Comparison of ENCODE assay signal across 8 cellular contexts in the genomic region with DNA sequence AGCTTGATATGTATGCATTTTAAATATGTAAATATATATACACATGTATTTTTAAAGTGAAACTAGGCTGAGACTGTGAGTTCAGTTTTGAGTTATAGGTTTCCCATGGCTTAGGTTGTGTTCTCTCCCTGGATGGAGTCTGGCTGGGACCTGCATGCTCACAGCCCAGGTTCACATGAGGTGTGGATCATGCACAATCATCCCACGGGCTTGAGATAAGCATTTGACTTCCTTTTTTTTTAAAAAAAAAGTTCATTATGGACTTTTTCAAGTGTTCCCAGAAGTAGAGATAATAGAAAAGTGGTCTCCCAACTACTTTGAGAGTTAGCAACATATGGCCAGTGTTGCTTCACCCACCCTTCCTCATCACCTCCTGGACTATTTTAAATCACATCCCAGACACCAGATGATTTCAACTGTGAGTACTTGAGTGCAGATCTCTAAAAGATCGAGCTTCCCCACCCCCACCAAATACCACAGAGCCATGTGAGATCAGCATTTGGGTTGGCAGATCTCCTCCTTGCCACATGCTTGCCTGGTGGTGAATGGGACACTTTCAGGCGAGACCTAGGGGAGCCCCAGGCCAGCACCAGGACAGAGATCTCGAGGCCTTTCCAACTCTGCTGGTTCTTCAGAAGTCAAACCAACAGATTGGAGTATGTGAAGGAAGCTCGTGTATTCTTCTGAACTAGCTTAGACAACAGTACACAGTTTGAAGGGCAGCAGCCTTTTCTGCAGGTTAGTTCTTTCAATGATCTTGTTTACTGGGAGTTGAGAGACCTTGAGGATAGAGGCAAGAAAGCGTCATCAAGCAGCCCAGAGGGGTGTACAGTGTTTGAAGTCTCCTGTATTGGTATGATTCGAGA. TPM values are rescaled to one million over a fixed set of nuclear protein-coding genes. Genes with fewer than 3 reads are reported as not detected.
DNase-seq lines count a peak whose midpoint lies in the region; ATAC-seq and TF ChIP-seq lines count a peak whose summit lies in the region.

No MANE protein-coding gene starts in this region.

- DNase-seq in epithelial cell of prostate (ENCODE audit: low read depth, low spot score), result no peak
- DNase-seq in gastrocnemius medialis, result peak in 1 of 2 donors; percentile 27
- DNase-seq in NCI-H1092 treated with DMSO at 0.1 percent for 48 hours (lab: John Stamatoyannopoulos, UW), result no peak
- DNase-seq in NCI-H187 treated with DMSO at 0.1 percent for 48 hours (lab: John Stamatoyannopoulos, UW), result no peak
- DNase-seq in testis, result no peak

- no peak for TF ChIP-seq POLR2A in gastrocnemius medialis (IDR thresholded peaks at IDR 0.05)
- TF ChIP-seq POLR2A in testis (IDR thresholded peaks at IDR 0.05), result no peak

- H3K4me3 ChIP-seq in HEK293 (ENCODE audit: low read depth, low read length) (no peak overlapping the region), gastrocnemius medialis (no peak overlapping the region), testis (no peak overlapping the region)

- peaks cover 9 to 41% of the 10 kb centered on the region in 2 experiments; a peak in 2 of 3 replicates for H3K36me3 ChIP-seq in HEK293 (ENCODE audit: control insufficient read depth in 2 of 2, insufficient read depth in 1 of 2, low read length in 2 of 2)
- H3K36me3 ChIP-seq in gastrocnemius medialis, result peaks cover 0 to 17% of the 10 kb centered on the region in 2 donors
- no peaks in the 10 kb centered on the region for H3K36me3 ChIP-seq in testis (ENCODE audit: low read depth, missing control alignments)

- WGBS in testis, 2 donors, result 48 to 58% methylated on average over 7 of the region's 7 CpGs

- H3K27me3 ChIP-seq in gastrocnemius medialis (no peaks in the 10 kb centered on the region), testis (no peaks in the 10 kb centered on the region)

- no peak for TF ChIP-seq CTCF in HEK293 (tag by site-specific recombination; IDR thresholded peaks at IDR 0.05)
- TF ChIP-seq CTCF in gastrocnemius medialis (IDR thresholded peaks at IDR 0.05 in 4 of 5, conservative IDR thresholded peaks at IDR 0.05 in 1 of 5), result no peak
- no peak for TF ChIP-seq CTCF in testis (IDR thresholded peaks at IDR 0.05)

- H3K9me3 ChIP-seq in HEK293 (ENCODE audit: control insufficient read depth, insufficient read depth, low read depth, low read length), result no peaks in the 10 kb centered on the region
- H3K9me3 ChIP-seq in gastrocnemius medialis, result no peaks in the 10 kb centered on the region
- no peaks in the 10 kb centered on the region for H3K9me3 ChIP-seq in testis

- intact Hi-C loops in gastrocnemius medialis (cut with DNase I; ENCODE audit: low total_unique reads), result no loop called here
- intact Hi-C loops in testis (cut with DNase I; ENCODE audit: low total_unique reads), result no loop called here

- CTCF ChIA-PET in HEK293 (lab: Yijun Ruan, JAX), result interaction anchor here (0.6 to 1.3 kb wide), 5 partner anchors 10 to 40 kb away, joined by 4 to 6 read pairs (median 4); no protein-coding TSS in a partner anchor

- in situ Hi-C loops in gastrocnemius medialis (cut with MboI; ENCODE audit: low sequenced_read_pairs in 4 of 4), result no loop called here

- H3K27ac ChIP-seq in HEK293 (ENCODE audit: extremely low read depth, low read depth, low read length) (no peak overlapping the region), epithelial cell of prostate (peak overlapping the region; percentile 98), gastrocnemius medialis (peak overlapping the region; percentile 26 to 60 (median 44)), testis (no peak overlapping the region)

- POLR2A ChIA-PET in HEK293 (lab: Yijun Ruan, JAX), result interaction anchor here (0.7 to 5.6 kb wide), 3 partner anchors 8 to 15 kb away, joined by 3 to 35 read pairs (median 4); a partner anchor contains a TSS

- ATAC-seq in SK-N-SH treated with all-trans-retinoic acid at 6 μM for 48 hours, result peak; percentile 31
- ATAC-seq in gastrocnemius medialis, result peak; percentile 61 to 68
- ATAC-seq in HG03469 (IDR thresholded peaks at IDR 0.05; ENCODE audit: unreplicated experiment), result no peak

- peaks cover 6% of the 10 kb centered on the region; the same call in 1 of the 2 replicates for H3K4me1 ChIP-seq in HEK293 (ENCODE audit: control insufficient read depth, insufficient read depth, low read length)
- H3K4me1 ChIP-seq in gastrocnemius medialis, result peaks cover 14 to 17% of the 10 kb centered on the region in 2 donors
- peaks cover 19% of the 10 kb centered on the region for H3K4me1 ChIP-seq in testis

TF ChIP-seq in HEK293, 187 proteins besides CTCF, POLR2A, EP300 and RAD21:
- TF ChIP-seq ZNF433 (tag by site-specific recombination; IDR thresholded peaks at IDR 0.05; ENCODE audit: low read depth) (no peak), ZBTB17 (tag by site-specific recombination; IDR thresholded peaks at IDR 0.05) (peak; percentile 61), ZNF555 (tag by site-specific recombination; conservative IDR thresholded peaks at IDR 0.05) (no peak)
- TF ChIP-seq, protein P1, sequence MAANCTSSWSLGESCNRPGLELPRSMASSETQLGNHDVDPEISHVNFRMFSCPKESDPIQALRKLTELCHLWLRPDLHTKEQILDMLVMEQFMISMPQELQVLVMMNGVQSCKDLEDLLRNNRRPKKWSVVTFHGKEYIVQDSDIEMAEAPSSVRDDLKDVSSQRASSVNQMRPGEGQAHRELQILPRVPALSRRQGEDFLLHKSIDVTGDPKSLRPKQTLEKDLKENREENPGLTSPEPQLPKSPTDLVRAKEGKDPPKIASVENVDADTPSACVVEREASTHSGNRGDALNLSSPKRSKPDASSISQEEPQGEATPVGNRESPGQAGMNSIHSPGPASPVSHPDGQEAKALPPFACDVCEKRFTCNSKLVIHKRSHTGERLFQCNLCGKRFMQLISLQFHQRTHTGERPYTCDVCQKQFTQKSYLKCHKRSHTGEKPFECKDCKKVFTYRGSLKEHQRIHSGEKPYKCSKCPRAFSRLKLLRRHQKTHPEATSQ (tag by site-specific recombination; IDR thresholded peaks at IDR 0.05), result no peak
- TF ChIP-seq, protein P2, sequence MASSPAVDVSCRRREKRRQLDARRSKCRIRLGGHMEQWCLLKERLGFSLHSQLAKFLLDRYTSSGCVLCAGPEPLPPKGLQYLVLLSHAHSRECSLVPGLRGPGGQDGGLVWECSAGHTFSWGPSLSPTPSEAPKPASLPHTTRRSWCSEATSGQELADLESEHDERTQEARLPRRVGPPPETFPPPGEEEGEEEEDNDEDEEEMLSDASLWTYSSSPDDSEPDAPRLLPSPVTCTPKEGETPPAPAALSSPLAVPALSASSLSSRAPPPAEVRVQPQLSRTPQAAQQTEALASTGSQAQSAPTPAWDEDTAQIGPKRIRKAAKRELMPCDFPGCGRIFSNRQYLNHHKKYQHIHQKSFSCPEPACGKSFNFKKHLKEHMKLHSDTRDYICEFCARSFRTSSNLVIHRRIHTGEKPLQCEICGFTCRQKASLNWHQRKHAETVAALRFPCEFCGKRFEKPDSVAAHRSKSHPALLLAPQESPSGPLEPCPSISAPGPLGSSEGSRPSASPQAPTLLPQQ (tag by site-specific recombination; IDR thresholded peaks at IDR 0.05), result 0 out of 2 replicates have a peak, but pooled peaks have one; percentile 18

TF ChIP-seq in SK-N-SH treated with all-trans-retinoic acid at 6 μM for 48 hours, 23 proteins besides CTCF, POLR2A, EP300 and RAD21 (continues in another document):
- no peak for TF ChIP-seq ISL1 (CRISPR knock-in tag; IDR thresholded peaks at IDR 0.05)
- TF ChIP-seq, protein P3, sequence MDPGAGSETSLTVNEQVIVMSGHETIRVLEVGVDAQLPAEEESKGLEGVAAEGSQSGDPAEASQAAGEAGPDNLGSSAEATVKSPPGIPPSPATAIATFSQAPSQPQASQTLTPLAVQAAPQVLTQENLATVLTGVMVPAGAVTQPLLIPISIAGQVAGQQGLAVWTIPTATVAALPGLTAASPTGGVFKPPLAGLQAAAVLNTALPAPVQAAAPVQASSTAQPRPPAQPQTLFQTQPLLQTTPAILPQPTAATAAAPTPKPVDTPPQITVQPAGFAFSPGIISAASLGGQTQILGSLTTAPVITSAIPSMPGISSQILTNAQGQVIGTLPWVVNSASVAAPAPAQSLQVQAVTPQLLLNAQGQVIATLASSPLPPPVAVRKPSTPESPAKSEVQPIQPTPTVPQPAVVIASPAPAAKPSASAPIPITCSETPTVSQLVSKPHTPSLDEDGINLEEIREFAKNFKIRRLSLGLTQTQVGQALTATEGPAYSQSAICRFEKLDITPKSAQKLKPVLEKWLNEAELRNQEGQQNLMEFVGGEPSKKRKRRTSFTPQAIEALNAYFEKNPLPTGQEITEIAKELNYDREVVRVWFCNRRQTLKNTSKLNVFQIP (CRISPR knock-in tag; IDR thresholded peaks at IDR 0.05; ENCODE audit: borderline replicate concordance, low read depth), result no peak
- TF ChIP-seq OSR1 (CRISPR knock-in tag; IDR thresholded peaks at IDR 0.05), result no peak
- no peak for TF ChIP-seq GLIS3 (CRISPR knock-in tag; IDR thresholded peaks at IDR 0.05)
- TF ChIP-seq ZFP3 (CRISPR knock-in tag; IDR thresholded peaks at IDR 0.05), result no peak
- TF ChIP-seq ESRRG (CRISPR knock-in tag; IDR thresholded peaks at IDR 0.05), result no peak
- TF ChIP-seq ZNF8 (CRISPR knock-in tag; IDR thresholded peaks at IDR 0.05), result no peak
- TF ChIP-seq, protein P4, sequence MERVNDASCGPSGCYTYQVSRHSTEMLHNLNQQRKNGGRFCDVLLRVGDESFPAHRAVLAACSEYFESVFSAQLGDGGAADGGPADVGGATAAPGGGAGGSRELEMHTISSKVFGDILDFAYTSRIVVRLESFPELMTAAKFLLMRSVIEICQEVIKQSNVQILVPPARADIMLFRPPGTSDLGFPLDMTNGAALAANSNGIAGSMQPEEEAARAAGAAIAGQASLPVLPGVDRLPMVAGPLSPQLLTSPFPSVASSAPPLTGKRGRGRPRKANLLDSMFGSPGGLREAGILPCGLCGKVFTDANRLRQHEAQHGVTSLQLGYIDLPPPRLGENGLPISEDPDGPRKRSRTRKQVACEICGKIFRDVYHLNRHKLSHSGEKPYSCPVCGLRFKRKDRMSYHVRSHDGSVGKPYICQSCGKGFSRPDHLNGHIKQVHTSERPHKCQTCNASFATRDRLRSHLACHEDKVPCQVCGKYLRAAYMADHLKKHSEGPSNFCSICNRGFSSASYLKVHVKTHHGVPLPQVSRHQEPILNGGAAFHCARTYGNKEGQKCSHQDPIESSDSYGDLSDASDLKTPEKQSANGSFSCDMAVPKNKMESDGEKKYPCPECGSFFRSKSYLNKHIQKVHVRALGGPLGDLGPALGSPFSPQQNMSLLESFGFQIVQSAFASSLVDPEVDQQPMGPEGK (CRISPR knock-in tag; IDR thresholded peaks at IDR 0.05; ENCODE audit: borderline replicate concordance), result no peak
- no peak for TF ChIP-seq ZNF70 (CRISPR knock-in tag; IDR thresholded peaks at IDR 0.05)
- no peak for TF ChIP-seq TCF4 (CRISPR knock-in tag; IDR thresholded peaks at IDR 0.05; ENCODE audit: borderline replicate concordance)
- TF ChIP-seq ZC3H10 (CRISPR knock-in tag; IDR thresholded peaks at IDR 0.05), result no peak
- no peak for TF ChIP-seq ARNTL (CRISPR knock-in tag; IDR thresholded peaks at IDR 0.05; ENCODE audit: borderline replicate concordance, low read depth)

RNA-seq across cellular contexts. Expression of a gene that starts 15.9 kb away (rescaled TPM):
- total RNA-seq in gastrocnemius medialis (10 to 100 TPM; 37.5 to 69.4 (median 52.7) TPM), testis (100 to 1,000 TPM in 1 of 2 donors, 10 to 100 TPM in 1; 81.6 to 101 TPM)
- polyA plus RNA-seq in testis (ENCODE audit: insufficient read depth, low read depth, low replicate concordance), result 71.0 TPM

RNA-seq across cellular contexts. Expression of a gene that starts 27.8 kb away (rescaled TPM):
- total RNA-seq in gastrocnemius medialis (10 to 100 TPM; 24.1 to 32.2 (median 28.4) TPM), testis (10 to 100 TPM; 39.8 to 41.7 TPM)
- polyA plus RNA-seq in testis (ENCODE audit: insufficient read depth, low read depth, low replicate concordance), result 18.1 TPM

Comparison
In these comparisons a context has a peak if more than half of its experiments do, and no peak if none do; other contexts are left out.
1. H3K27ac ChIP-seq: peak in epithelial cell of prostate (single experiment) and gastrocnemius medialis (4 of 4); none in HEK293 (single experiment) and testis (0 of 2).